In genomic region chr17:19012171-19013080, GRCh38 we compare ENCODE assay signal across 15 cellular contexts. TPM values are rescaled to one million over a fixed set of nuclear protein-coding genes. Genes with fewer than 3 reads are reported as not detected.
"Had no signal": no experiment of that assay in that cellular context is flagged by ENCODE, and none has a peak within 500 bp of the region (broad histone marks: within the 10 kb centered on the region; RNA-seq: fewer than 3 reads in every experiment).

No MANE protein-coding gene starts in this region.

- H3K4me1 ChIP-seq: testis, uterus had no signal

- H3K4me3 ChIP-seq: coronary artery, ovary, testis, uterus had no signal

- H3K36me3 ChIP-seq: ovary, uterus had no signal

- H3K27ac ChIP-seq: coronary artery, ovary, testis, uterus had no signal

- ATAC-seq: activated CD4-positive, CD25-positive, alpha-beta regulatory T cell treated with anti-CD3 and anti-CD28 coated beads, Interleukin-2, amount 50 U/mL, for 24 hours had no signal

- DNase-seq: activated gamma-delta T cell; activated T-cell treated with anti-CD3 and anti-CD28 coated beads, Interleukin-2, amount 50 U/mL, for 24 hours; caudate nucleus; effector CD4-positive, alpha-beta T cell; hippocampal formation; kidney glomerular epithelial cell; mammary epithelial cell; ovary; stimulated activated CD4-positive, alpha-beta T cell treated with anti-CD3 and anti-CD28 coated beads, Interleukin-15, amount 100 ng/mL, for 24 hours; stimulated activated CD4-positive, alpha-beta T cell treated with anti-CD3 and anti-CD28 coated beads, Interleukin-4, amount 100 ng/mL, for 24 hours; stimulated activated naive CD8-positive, alpha-beta T cell treated with anti-CD3 and anti-CD28 coated beads, Interleukin-15, amount 100 ng/mL, for 72 hours; testis; uterus had no signal

- H3K9me3 ChIP-seq: ovary, testis, uterus had no signal

- H3K27me3 ChIP-seq: ovary, testis, uterus had no signal

RNA-seq across cellular contexts. Expression of gene GRAP, which starts 34.3 kb away (rescaled TPM):
- total RNA-seq: mammary epithelial cell had no signal
- polyA plus RNA-seq: mammary epithelial cell had no signal
